Comparison of ENCODE assay signal across 12 cellular contexts in the genomic region with DNA sequence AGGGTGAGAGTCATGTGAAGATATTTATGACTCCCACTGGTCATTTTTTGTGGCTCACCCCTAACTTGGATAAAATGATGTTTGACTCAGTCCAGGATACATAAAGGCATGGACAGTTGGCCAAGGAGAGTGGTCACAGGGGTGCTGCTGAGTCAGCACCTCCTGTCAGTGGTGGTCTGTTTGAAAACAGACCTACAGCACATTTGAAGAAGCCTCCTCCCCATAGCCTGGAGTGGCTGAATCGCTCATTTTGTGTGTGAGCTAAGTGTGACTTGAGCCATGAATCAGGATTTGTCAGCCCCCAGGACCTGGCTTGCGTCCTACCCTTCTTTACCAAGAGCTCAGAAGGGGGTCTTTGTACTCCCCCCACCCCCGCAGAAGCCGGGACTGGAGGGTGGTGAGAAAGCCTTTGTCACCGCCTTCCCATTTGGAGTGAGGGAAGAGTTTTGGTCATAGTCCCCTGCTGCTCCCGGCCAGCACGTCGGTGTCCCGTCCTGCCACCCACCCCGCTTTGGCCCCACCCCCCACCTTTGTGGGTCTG. TPM values are rescaled to one million over a fixed set of nuclear protein-coding genes. Genes with fewer than 3 reads are reported as not detected.
DNase-seq lines count a peak whose midpoint lies in the region; ATAC-seq and TF ChIP-seq lines count a peak whose summit lies in the region.
"Had no signal": no experiment of that assay in that cellular context is flagged by ENCODE, and none has a peak within 500 bp of the region (broad histone marks: within the 10 kb centered on the region; RNA-seq: fewer than 3 reads in every experiment).

No MANE protein-coding gene starts in this region.

- DNase-seq in ACHN (peak; percentile 35), brain microvascular endothelial cell (peak; percentile 82), left lung (no peak)
- DNase-seq in T-helper 2 cell treated with Interferon-gamma antibody and Interleukin-4, amounts not matched to agents 5 μg/mL and 100 μg/mL, for 36 hours (ENCODE audit: low spot score), result no peak
- DNase-seq in activated CD4-positive, alpha-beta T cell treated with anti-CD3 and anti-CD28 coated beads, Interleukin-2, amount 10 ng/mL, durations not matched to agents 7 days and 5 days, result no peak
- DNase-seq in central memory CD4-positive, alpha-beta T cell, result no peak
- DNase-seq: naive B cell; stimulated activated CD4-positive, alpha-beta T cell treated with anti-CD3 and anti-CD28 coated beads, Interleukin-4, amount 100 ng/mL, for 1 hour had no signal

- H3K27ac Mint-ChIP-seq in T-helper 2 cell treated with Interferon-gamma antibody and Interleukin-4, amounts not matched to agents 5 μg/mL and 100 μg/mL, for 36 hours, result no peak overlapping the region
- H3K27ac Mint-ChIP-seq in activated CD4-positive, alpha-beta T cell treated with anti-CD3 and anti-CD28 coated beads, Interleukin-2, amount 10 ng/mL, durations not matched to agents 7 days and 5 days, result no peak overlapping the region
- H3K27ac Mint-ChIP-seq: activated naive CD4-positive, alpha-beta T cell treated with anti-CD3 and anti-CD28 coated beads, Interleukin-2, amount 50 U/mL, for 72 hours had no signal

- H3K9ac ChIP-seq in HUES6 (ENCODE audit: low read length), result no peak overlapping the region

- no peak overlapping the region for H3K4me3 Mint-ChIP-seq in T-helper 2 cell treated with Interferon-gamma antibody and Interleukin-4, amounts not matched to agents 5 μg/mL and 100 μg/mL, for 36 hours
- H3K4me3 Mint-ChIP-seq in activated CD4-positive, alpha-beta T cell treated with anti-CD3 and anti-CD28 coated beads, Interleukin-2, amount 10 ng/mL, durations not matched to agents 7 days and 5 days, result no peak overlapping the region
- H3K4me3 Mint-ChIP-seq: naive B cell had no signal

- ATAC-seq in left lung, result peak; percentile 48
- ATAC-seq in HG03280 (IDR thresholded peaks at IDR 0.05; ENCODE audit: unreplicated experiment), result no peak
- ATAC-seq: esophagus mucosa had no signal

- H3K27me3 ChIP-seq in HUES6 (ENCODE audit: control insufficient read depth, insufficient read depth, low read length) (no peaks in the 10 kb centered on the region), brain microvascular endothelial cell (replicated peaks) (no peaks in the 10 kb centered on the region), left lung (no peaks in the 10 kb centered on the region)

- H3K4me3 ChIP-seq in HUES6 (ENCODE audit: low read depth, low read length), result peak overlapping the region; percentile 1; the same call in 1 of the 2 replicates
- H3K4me3 ChIP-seq in brain microvascular endothelial cell (ENCODE audit: low read depth, low read length), result no peak overlapping the region
- no peak overlapping the region for H3K4me3 ChIP-seq in left lung

- intact Hi-C loops in left lung (cut with DNase I), result no loop called here

- in situ Hi-C loops in ACHN (cut with HindIII; ENCODE audit: low pct_ligation_motif_present, low pct_unique_long_range_greater_than_20kb, low sequenced_read_pairs) (no loop called here), brain microvascular endothelial cell (cut with HindIII; ENCODE audit: low pct_ligation_motif_present, low sequenced_read_pairs) (no loop called here)

- H3K4me1 ChIP-seq in HUES6 (ENCODE audit: control insufficient read depth, insufficient read depth, low read length) (peaks cover 60% of the 10 kb centered on the region), left lung (peaks cover 13 to 58% of the 10 kb centered on the region in 2 donors)

- H3K36me3 Mint-ChIP-seq in T-helper 2 cell treated with Interferon-gamma antibody and Interleukin-4, amounts not matched to agents 5 μg/mL and 100 μg/mL, for 36 hours (ENCODE audit: low read depth), result no peaks in the 10 kb centered on the region
- H3K36me3 Mint-ChIP-seq in activated CD4-positive, alpha-beta T cell treated with anti-CD3 and anti-CD28 coated beads, Interleukin-2, amount 10 ng/mL, durations not matched to agents 7 days and 5 days (ENCODE audit: low read depth), result no peaks in the 10 kb centered on the region
- H3K36me3 Mint-ChIP-seq: activated naive CD4-positive, alpha-beta T cell treated with anti-CD3 and anti-CD28 coated beads, Interleukin-2, amount 50 U/mL, for 72 hours had no signal

- TF ChIP-seq CTCF in brain microvascular endothelial cell (IDR thresholded peaks at IDR 0.05; ENCODE audit: low read depth, low read length, missing control alignments), result no peak
- no peak for TF ChIP-seq CTCF in left lung (IDR thresholded peaks at IDR 0.05)

- no peaks in the 10 kb centered on the region for H3K9me3 ChIP-seq in HUES6 (ENCODE audit: control insufficient read depth, insufficient read depth, low read depth, low read length)
- H3K9me3 ChIP-seq in left lung, result no peaks in the 10 kb centered on the region

- no peak overlapping the region for H3K27ac ChIP-seq in HUES6 (ENCODE audit: low read depth, low read length)
- peak overlapping the region; percentile 67 for H3K27ac ChIP-seq in brain microvascular endothelial cell
- H3K27ac ChIP-seq in left lung, result no peak overlapping the region

- H3K4me1 Mint-ChIP-seq in T-helper 2 cell treated with Interferon-gamma antibody and Interleukin-4, amounts not matched to agents 5 μg/mL and 100 μg/mL, for 36 hours (ENCODE audit: low read depth), result peaks cover 3% of the 10 kb centered on the region
- H3K4me1 Mint-ChIP-seq in activated CD4-positive, alpha-beta T cell treated with anti-CD3 and anti-CD28 coated beads, Interleukin-2, amount 10 ng/mL, durations not matched to agents 7 days and 5 days, result peaks cover 3% of the 10 kb centered on the region

- H3K36me3 ChIP-seq in HUES6 (ENCODE audit: control insufficient read depth, insufficient read depth, low read length), result no peaks in the 10 kb centered on the region
- no peaks in the 10 kb centered on the region for H3K36me3 ChIP-seq in brain microvascular endothelial cell (replicated peaks)
- no peaks in the 10 kb centered on the region for H3K36me3 ChIP-seq in left lung

- H3K27me3 Mint-ChIP-seq in T-helper 2 cell treated with Interferon-gamma antibody and Interleukin-4, amounts not matched to agents 5 μg/mL and 100 μg/mL, for 36 hours (ENCODE audit: low read depth), result peaks cover 3% of the 10 kb centered on the region
- peaks cover 3% of the 10 kb centered on the region for H3K27me3 Mint-ChIP-seq in activated CD4-positive, alpha-beta T cell treated with anti-CD3 and anti-CD28 coated beads, Interleukin-2, amount 10 ng/mL, durations not matched to agents 7 days and 5 days
- H3K27me3 Mint-ChIP-seq: naive B cell had no signal

- POLR2A ChIA-PET in activated CD4-positive, alpha-beta T cell treated with anti-CD3 and anti-CD28 coated beads, Interleukin-2, amount 10 ng/mL, durations not matched to agents 7 days and 5 days (lab: Charles Lee), result no interaction called here

- CTCF ChIA-PET in activated CD4-positive, alpha-beta T cell treated with anti-CD3 and anti-CD28 coated beads, Interleukin-2, amount 10 ng/mL, durations not matched to agents 7 days and 5 days (lab: Charles Lee), result interaction anchor here (0.7 kb wide), 1 partner anchor 524 kb away, joined by 5 read pairs; no protein-coding TSS in a partner anchor

- no peaks in the 10 kb centered on the region for H3K9me3 Mint-ChIP-seq in T-helper 2 cell treated with Interferon-gamma antibody and Interleukin-4, amounts not matched to agents 5 μg/mL and 100 μg/mL, for 36 hours
- no peaks in the 10 kb centered on the region for H3K9me3 Mint-ChIP-seq in activated CD4-positive, alpha-beta T cell treated with anti-CD3 and anti-CD28 coated beads, Interleukin-2, amount 10 ng/mL, durations not matched to agents 7 days and 5 days
- H3K9me3 Mint-ChIP-seq: activated naive CD4-positive, alpha-beta T cell treated with anti-CD3 and anti-CD28 coated beads, Interleukin-2, amount 50 U/mL, for 72 hours; naive B cell had no signal

RNA-seq across cellular contexts. Expression of a gene that starts 35.6 kb away (rescaled TPM):
- 100 to 1,000 TPM; 122 to 151 TPM for total RNA-seq in left lung
- total RNA-seq in activated CD4-positive, alpha-beta T cell treated with anti-CD3 and anti-CD28 coated beads, Interleukin-2, amount 10 ng/mL, durations not matched to agents 7 days and 5 days, result 1 to 10 TPM; 3.7 to 4.2 TPM

Comparison
In these comparisons a context has a peak if more than half of its experiments do, and no peak if none do; other contexts are left out.
1. DNase-seq: peak in ACHN (single experiment) and brain microvascular endothelial cell (single experiment); none in left lung (0 of 2), T-helper 2 cell treated with Interferon-gamma antibody and Interleukin-4, amounts not matched to agents 5 μg/mL and 100 μg/mL, for 36 hours (single experiment), activated CD4-positive, alpha-beta T cell treated with anti-CD3 and anti-CD28 coated beads, Interleukin-2, amount 10 ng/mL, durations not matched to agents 7 days and 5 days (single experiment) and central memory CD4-positive, alpha-beta T cell (single experiment).
2. RNA of a gene that starts 35.6 kb away (total RNA-seq): 122 to 151 TPM in left lung; 3.7 to 4.2 TPM in activated CD4-positive, alpha-beta T cell treated with anti-CD3 and anti-CD28 coated beads, Interleukin-2, amount 10 ng/mL, durations not matched to agents 7 days and 5 days; every median in the first group is over 10 times any median in the second.